ENCODE assay signal across 13 cellular contexts in the genomic region with DNA sequence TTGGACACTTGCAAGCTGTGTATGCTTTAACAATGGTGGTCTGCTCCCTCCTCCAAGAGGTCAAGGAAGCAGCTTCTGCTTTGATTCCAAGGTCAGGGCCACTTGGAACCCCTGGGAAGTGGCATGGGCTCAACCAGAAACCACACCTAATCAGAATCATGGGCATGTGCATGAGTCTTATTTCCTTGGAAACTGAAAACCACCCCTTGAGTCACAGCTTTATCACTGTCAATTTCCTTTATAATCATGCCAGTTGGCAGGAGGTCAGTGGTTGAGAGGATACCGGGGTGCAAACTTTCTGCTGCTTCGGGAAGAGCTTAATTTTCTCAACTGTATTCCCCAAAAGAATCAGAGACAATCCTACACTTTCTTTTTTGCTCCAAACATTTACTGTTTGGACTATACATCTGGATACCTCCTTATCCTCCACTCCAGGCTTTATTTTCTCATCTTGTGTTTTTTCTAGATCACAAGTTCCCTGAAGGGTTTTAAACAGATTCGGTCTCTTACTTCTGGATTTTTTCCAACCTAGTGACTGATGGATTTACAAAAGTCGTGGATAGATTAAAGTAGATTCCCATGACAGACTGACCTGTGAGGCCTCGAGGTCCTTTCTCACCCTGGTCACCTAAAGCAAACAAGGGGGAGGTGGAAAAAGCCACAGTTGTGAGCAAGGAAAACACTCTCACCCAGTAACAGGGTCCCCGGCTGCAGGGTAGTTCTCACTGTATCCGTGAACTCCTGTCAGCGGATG. TPM values are rescaled to one million over a fixed set of nuclear protein-coding genes. Genes with fewer than 3 reads are reported as not detected.
DNase-seq lines count a peak whose midpoint lies in the region; ATAC-seq, FAIRE-seq and TF ChIP-seq lines count a peak whose summit lies in the region.
"Had no signal": no experiment of that assay in that cellular context is flagged by ENCODE, and none has a peak within 500 bp of the region (broad histone marks: within the 10 kb centered on the region; RNA-seq: fewer than 3 reads in every experiment).

No MANE protein-coding gene starts in this region.

- H3K9me3 ChIP-seq in MG63: no peaks in the 10 kb centered on the region
- H3K9me3 ChIP-seq in HepG2 (ENCODE audit: low read length): no peaks in the 10 kb centered on the region

- no peaks in the 10 kb centered on the region for H3K27me3 Mint-ChIP-seq in activated CD4-positive, alpha-beta T cell treated with anti-CD3 and anti-CD28 coated beads, Interleukin-2, amount 10 ng/mL, durations not matched to agents 7 days and 5 days
- H3K27me3 Mint-ChIP-seq in type B pancreatic cell: peaks cover 5% of the 10 kb centered on the region

- CTCF ChIA-PET in HepG2 (lab: Yijun Ruan, JAX; ENCODE audit: low intra/inter-chr PET ratio, low total read pairs): no interaction called here
- CTCF ChIA-PET in activated CD4-positive, alpha-beta T cell treated with anti-CD3 and anti-CD28 coated beads, Interleukin-2, amount 10 ng/mL, durations not matched to agents 7 days and 5 days (lab: Charles Lee): no interaction called here

- no peaks in the 10 kb centered on the region for H3K9me3 Mint-ChIP-seq in activated CD4-positive, alpha-beta T cell treated with anti-CD3 and anti-CD28 coated beads, Interleukin-2, amount 10 ng/mL, durations not matched to agents 7 days and 5 days
- H3K9me3 Mint-ChIP-seq in type B pancreatic cell: no peaks in the 10 kb centered on the region
- H3K9me3 Mint-ChIP-seq: activated naive CD4-positive, alpha-beta T cell treated with anti-CD3 and anti-CD28 coated beads, Interleukin-2, amount 50 U/mL, for 72 hours had no signal

- intact Hi-C loops in HepG2 (cut with micrococcal nuclease; ENCODE audit: unreplicated experiment): no loop called here

- TF ChIP-seq CTCF in AG09309 (IDR thresholded peaks at IDR 0.05; ENCODE audit: control insufficient read depth, insufficient read depth, low read depth, low read length, missing control alignments) (no peak), choroid plexus epithelial cell (conservative IDR thresholded peaks at IDR 0.05; ENCODE audit: low read depth, low read length) (no peak), HepG2 (CRISPR knock-in tag; IDR thresholded peaks at IDR 0.05) (no peak), type B pancreatic cell (conservative IDR thresholded peaks at IDR 0.05) (no peak)

- H3K27me3 ChIP-seq in MG63 (no peaks in the 10 kb centered on the region), HepG2 (ENCODE audit: control insufficient read depth in 1 of 2, insufficient read depth in 2 of 2, low read length in 2 of 2) (peaks cover 2 to 41% of the 10 kb centered on the region in 2 experiments; a peak in 4 of 5 replicates)

- peaks cover 25% of the 10 kb centered on the region for H3K4me1 ChIP-seq in HepG2 (ENCODE audit: insufficient read depth, low read length)

- peak; percentile 15; the same call in 1 of the 3 replicates for ATAC-seq in HepG2
- ATAC-seq in GM21786 (IDR thresholded peaks at IDR 0.05; ENCODE audit: unreplicated experiment): no peak

- H3K36me3 Mint-ChIP-seq in activated CD4-positive, alpha-beta T cell treated with anti-CD3 and anti-CD28 coated beads, Interleukin-2, amount 10 ng/mL, durations not matched to agents 7 days and 5 days (ENCODE audit: low read depth): no peaks in the 10 kb centered on the region
- no peaks in the 10 kb centered on the region for H3K36me3 Mint-ChIP-seq in type B pancreatic cell
- H3K36me3 Mint-ChIP-seq: activated naive CD4-positive, alpha-beta T cell treated with anti-CD3 and anti-CD28 coated beads, Interleukin-2, amount 50 U/mL, for 72 hours had no signal

- H2AFZ ChIP-seq in HepG2 (ENCODE audit: low read length): no peak overlapping the region

- no peak overlapping the region for H3K27ac Mint-ChIP-seq in activated CD4-positive, alpha-beta T cell treated with anti-CD3 and anti-CD28 coated beads, Interleukin-2, amount 10 ng/mL, durations not matched to agents 7 days and 5 days
- H3K27ac Mint-ChIP-seq in type B pancreatic cell: no peak overlapping the region
- H3K27ac Mint-ChIP-seq: activated naive CD4-positive, alpha-beta T cell treated with anti-CD3 and anti-CD28 coated beads, Interleukin-2, amount 50 U/mL, for 72 hours had no signal

- TF ChIP-seq POLR2A in HepG2 (IDR thresholded peaks at IDR 0.05; ENCODE audit: insufficient read depth in 1 of 2, low read depth in 2 of 2, low read length in 2 of 2): no peak

- no peak overlapping the region for H3K27ac ChIP-seq in HepG2 (ENCODE audit: extremely low read length, insufficient read depth, low read length)
- H3K27ac ChIP-seq: C4-2B had no signal

- no peaks in the 10 kb centered on the region for H3K79me2 ChIP-seq in HepG2 (ENCODE audit: insufficient read depth, low read length)

- DNase-seq in AG09309 (ENCODE audit: low read depth) (peak; percentile 35), MG63 (peak; percentile 42), choroid plexus epithelial cell (ENCODE audit: low read depth) (peak; percentile 28), HepG2 (ENCODE audit: low spot score) (no peak), superior temporal gyrus (ENCODE audit: extremely low spot score) (no peak), type B pancreatic cell (ENCODE audit: extremely low spot score, unreplicated experiment) (no peak)
- no peak for DNase-seq in activated CD4-positive, alpha-beta T cell treated with anti-CD3 and anti-CD28 coated beads, Interleukin-2, amount 10 ng/mL, durations not matched to agents 7 days and 5 days
- DNase-seq: NCI-H82; stimulated activated CD4-positive, alpha-beta T cell treated with anti-CD3 and anti-CD28 coated beads, Interleukin-4, amount 100 ng/mL, for 4 hours had no signal

- TF ChIP-seq RAD21 in HepG2 (CRISPR knock-in tag; IDR thresholded peaks at IDR 0.05): no peak

- H3K4me1 Mint-ChIP-seq in activated CD4-positive, alpha-beta T cell treated with anti-CD3 and anti-CD28 coated beads, Interleukin-2, amount 10 ng/mL, durations not matched to agents 7 days and 5 days: peaks cover 3% of the 10 kb centered on the region
- peaks cover 7% of the 10 kb centered on the region for H3K4me1 Mint-ChIP-seq in type B pancreatic cell (ENCODE audit: unreplicated experiment)

- H3K36me3 ChIP-seq in MG63 (no peaks in the 10 kb centered on the region), HepG2 (replicated peaks in 1 of 2; ENCODE audit: control insufficient read depth in 1 of 2, insufficient read depth in 2 of 2, low read length in 2 of 2) (no peaks in the 10 kb centered on the region)

- 11% methylated on average over 6 of the region's 8 CpGs for WGBS in HepG2 (ENCODE audit: low lambda C conversion rate)

- BruUV-seq in HepG2 (replicated peaks; lab: Mats Ljungman, UMichigan): no TSS peak

- in situ Hi-C loops in HepG2 (cut with HindIII; ENCODE audit: extremely low pct_ligation_motif_present, low pct_unique_long_range_greater_than_20kb): loop anchor here (5.0 to 10.0 kb wide), 2 partner anchors 158 to 305 kb away; a partner anchor contains a TSS

- no peak overlapping the region for H3K4me3 ChIP-seq in AG09309 (ENCODE audit: control insufficient read depth, low read depth, low read length)
- no peak overlapping the region for H3K4me3 ChIP-seq in MG63
- no peak overlapping the region for H3K4me3 ChIP-seq in choroid plexus epithelial cell (ENCODE audit: low read depth, low read length)
- no peak overlapping the region for H3K4me3 ChIP-seq in HepG2 (replicated peaks in 1 of 3; ENCODE audit: insufficient read depth in 1 of 3, low read depth in 2 of 3, low read length in 3 of 3)

- FAIRE-seq in HepG2 (lab: Jason Lieb, UNC): no peak
- FAIRE-seq: endometrium had no signal

- H3K4me2 ChIP-seq in HepG2 (ENCODE audit: low read depth, low read length): no peak overlapping the region

- no peaks in the 10 kb centered on the region for H4K20me1 ChIP-seq in HepG2 (ENCODE audit: insufficient read depth, low read length)

- H3K4me3 Mint-ChIP-seq in activated CD4-positive, alpha-beta T cell treated with anti-CD3 and anti-CD28 coated beads, Interleukin-2, amount 10 ng/mL, durations not matched to agents 7 days and 5 days: no peak overlapping the region
- H3K4me3 Mint-ChIP-seq in type B pancreatic cell: no peak overlapping the region

- TF ChIP-seq EP300 in HepG2 (IDR thresholded peaks at IDR 0.05; ENCODE audit: low read depth in 2 of 2, low read length in 2 of 2) (no peak), HepG2 (CRISPR knock-in tag; IDR thresholded peaks at IDR 0.05; ENCODE audit: borderline replicate concordance) (no peak)

- POLR2A ChIA-PET in HepG2 (lab: Yijun Ruan, JAX): no interaction called here
- POLR2A ChIA-PET in activated CD4-positive, alpha-beta T cell treated with anti-CD3 and anti-CD28 coated beads, Interleukin-2, amount 10 ng/mL, durations not matched to agents 7 days and 5 days (lab: Charles Lee): no interaction called here

- no peak overlapping the region for H3K9ac ChIP-seq in HepG2 (ENCODE audit: insufficient read depth, low read depth, low read length)

RNA-seq across cellular contexts. Expression of a gene that starts 36.0 kb away (rescaled TPM):
- total RNA-seq in MG63 (2014; rRNA removed; shearing (Covaris generic); ENCODE audit: low replicate concordance): 0.30 and 0.74 TPM in 2 replicates
- total RNA-seq in HepG2 (2016; rRNA removed; fragmentation: Illumina TruSeq; extraction: Trizol): not detected in 2 replicates
- not detected in 2 replicates for total RNA-seq in HepG2 (2016; cell fraction: cytosol; rRNA removed; fragmentation: Illumina TruSeq; extraction: Trizol; ENCODE audit: low read depth)
- total RNA-seq in HepG2 (2016; cell fraction: insoluble cytoplasmic fraction; rRNA removed; fragmentation: Illumina TruSeq; extraction: Trizol): 0.09 TPM in 1 of 2 replicates, not detected in the other
- total RNA-seq in HepG2 (2016; cell fraction: membrane; rRNA removed; fragmentation: Illumina TruSeq; extraction: Trizol): 0.21 TPM in 1 of 2 replicates, not detected in the other
- not detected in 2 replicates for total RNA-seq in HepG2 (2016; cell fraction: nucleus; rRNA removed; fragmentation: Illumina TruSeq; extraction: Trizol)
- polyA plus RNA-seq in HepG2 (2011; rRNA removed): 0.03 and 0.13 TPM in 2 replicates
- polyA plus RNA-seq in HepG2 (2011; cell fraction: cytosol; rRNA removed): 0.04 TPM in 1 of 2 replicates, not detected in the other
- polyA plus RNA-seq in HepG2 (2011; cell fraction: nucleus; rRNA removed): 0.35 and 0.54 TPM in 2 replicates
- not detected in 2 replicates for polyA plus RNA-seq in HepG2 (2012)
- not detected in 2 replicates for polyA plus RNA-seq in HepG2 (2016; cell fraction: cytosol; fragmentation: Illumina TruSeq; extraction: Trizol; ENCODE audit: low read depth)
- not detected in 2 replicates for polyA plus RNA-seq in HepG2 (2016; cell fraction: insoluble cytoplasmic fraction; fragmentation: Illumina TruSeq; extraction: Trizol; ENCODE audit: low read depth)
- not detected in 2 replicates for polyA plus RNA-seq in HepG2 (2016; cell fraction: membrane; fragmentation: Illumina TruSeq; extraction: Trizol; ENCODE audit: low read depth)
- polyA plus RNA-seq in HepG2 (2016; cell fraction: nucleus; fragmentation: Illumina TruSeq; extraction: Trizol; ENCODE audit: insufficient read depth, low read depth): 0.32 TPM in 1 of 2 replicates, not detected in the other
- polyA minus RNA-seq in HepG2 (2011; rRNA and poly(A)+ RNA removed; ENCODE audit: low replicate concordance): 0.92 and 1.6 TPM in 2 replicates
- not detected in 2 replicates for polyA minus RNA-seq in HepG2 (2011; cell fraction: cytosol; rRNA and poly(A)+ RNA removed)
- polyA minus RNA-seq in HepG2 (2011; cell fraction: nucleus; rRNA and poly(A)+ RNA removed): 0.25 TPM in 1 of 2 replicates, not detected in the other
- total RNA-seq in activated CD4-positive, alpha-beta T cell treated with anti-CD3 and anti-CD28 coated beads, Interleukin-2, amount 10 ng/mL, durations not matched to agents 7 days and 5 days: not detected
- 14.5 and 94.1 TPM in 2 replicates for total RNA-seq in type B pancreatic cell (ENCODE audit: low replicate concordance)
- total RNA-seq: activated naive CD4-positive, alpha-beta T cell treated with anti-CD3 and anti-CD28 coated beads, Interleukin-2, amount 50 U/mL, for 72 hours had no signal

Comparison
In these comparisons a context has a peak if more than half of its experiments do, and no peak if none do; other contexts are left out.
1. DNase-seq: peak in AG09309 (single experiment), MG63 (single experiment) and choroid plexus epithelial cell (single experiment); none in HepG2 (single experiment), superior temporal gyrus (single experiment), activated CD4-positive, alpha-beta T cell treated with anti-CD3 and anti-CD28 coated beads, Interleukin-2, amount 10 ng/mL, durations not matched to agents 7 days and 5 days (single experiment) and type B pancreatic cell (single experiment).